Comparison of ENCODE assay signal across 1 cellular context in genomic region chr4:6730603-6731300, GRCh38.
TF ChIP-seq lines count a peak whose summit lies in the region.

No MANE protein-coding gene starts in this region.

TF ChIP-seq in HepG2, 621 proteins besides CTCF, POLR2A, EP300 and RAD21:
- no peak for TF ChIP-seq CREBL2 (CRISPR knock-in tag; IDR thresholded peaks at IDR 0.05; ENCODE audit: borderline replicate concordance)
- TF ChIP-seq FLYWCH1 (CRISPR knock-in tag; IDR thresholded peaks at IDR 0.05), result no peak
- TF ChIP-seq E2F1 (CRISPR knock-in tag; IDR thresholded peaks at IDR 0.05), result no peak
- TF ChIP-seq KDM3A (CRISPR knock-in tag; IDR thresholded peaks at IDR 0.05; ENCODE audit: low read depth), result no peak
- TF ChIP-seq HBP1 (CRISPR knock-in tag; IDR thresholded peaks at IDR 0.05; ENCODE audit: low read depth), result no peak
